In the genomic region with DNA sequence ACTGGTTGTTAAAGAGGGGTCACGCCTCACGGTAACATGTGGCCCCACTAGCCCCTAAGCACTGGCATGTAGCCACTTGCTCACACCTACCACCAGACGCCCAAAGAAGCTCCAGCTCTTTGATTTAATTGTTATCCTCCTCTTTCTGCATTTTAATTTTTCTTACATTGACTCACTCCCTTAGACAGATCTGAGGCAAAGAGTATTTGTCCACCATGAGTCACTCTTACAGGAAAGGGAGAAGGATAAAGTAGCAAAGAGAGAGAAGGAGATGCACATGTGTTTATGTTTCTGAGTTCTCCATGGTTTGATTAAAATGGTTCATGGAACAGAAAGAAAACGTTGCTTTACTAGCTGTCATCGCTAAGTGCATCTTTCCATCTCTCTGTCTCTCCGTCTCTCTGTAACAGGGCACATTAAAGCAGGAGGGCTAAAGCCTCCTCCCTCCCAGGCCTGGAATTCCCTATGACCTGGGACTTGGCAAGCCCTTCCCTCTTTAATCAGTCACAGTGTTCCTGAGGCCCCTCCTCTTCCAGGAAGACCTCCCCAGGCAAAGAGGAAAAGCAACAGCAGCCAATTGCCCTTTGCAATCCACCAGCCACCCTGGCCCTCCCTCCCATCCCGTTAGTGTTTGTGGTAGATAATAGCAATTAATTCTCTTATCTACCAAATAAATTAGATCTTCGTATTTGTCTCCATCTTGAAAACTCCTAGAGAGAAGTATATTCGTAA, we compare ENCODE assay signal across 17 cellular contexts.
DNase-seq lines count a peak whose midpoint lies in the region; ATAC-seq and TF ChIP-seq lines count a peak whose summit lies in the region.
"Had no signal": no experiment of that assay in that cellular context is flagged by ENCODE, and none has a peak within 500 bp of the region (broad histone marks: within the 10 kb centered on the region; RNA-seq: fewer than 3 reads in every experiment).

No MANE protein-coding gene starts in this region.

- H3K9me3 ChIP-seq in mammary epithelial cell (replicated peaks; ENCODE audit: insufficient read depth, low read length) (no peaks in the 10 kb centered on the region), right cardiac atrium (ENCODE audit: control insufficient read depth, low read length) (no peaks in the 10 kb centered on the region), suprapubic skin (no peaks in the 10 kb centered on the region)
- H3K9me3 ChIP-seq: thoracic aorta had no signal

- H3K36me3 ChIP-seq in mammary epithelial cell (ENCODE audit: insufficient read depth, low read length): no peaks in the 10 kb centered on the region
- no peaks in the 10 kb centered on the region for H3K36me3 ChIP-seq in suprapubic skin
- H3K36me3 ChIP-seq: thoracic aorta had no signal

- H3K9ac ChIP-seq in mammary epithelial cell (ENCODE audit: insufficient read depth, low read length): no peak overlapping the region

- peak overlapping the region; percentile 64 for H2AFZ ChIP-seq in mammary epithelial cell (ENCODE audit: low read depth, low read length)

- H3K27me3 ChIP-seq in mammary epithelial cell (ENCODE audit: insufficient read depth, low read length) (no peaks in the 10 kb centered on the region), right cardiac atrium (ENCODE audit: control insufficient read depth, insufficient read depth) (no peaks in the 10 kb centered on the region), suprapubic skin (no peaks in the 10 kb centered on the region)

- H3K9me3 Mint-ChIP-seq in activated naive CD8-positive, alpha-beta T cell treated with anti-CD3 and anti-CD28 coated beads for 36 hours: peaks cover 3% of the 10 kb centered on the region

- no peak overlapping the region for H3K4me3 Mint-ChIP-seq in activated naive CD8-positive, alpha-beta T cell treated with anti-CD3 and anti-CD28 coated beads for 36 hours
- H3K4me3 Mint-ChIP-seq: activated T-cell treated with anti-CD3 and anti-CD28 coated beads, Interleukin-2, amount 50 U/mL, for 4 hours; brain; naive B cell had no signal

- in situ Hi-C loops in mammary epithelial cell (cut with MboI; ENCODE audit: low sequenced_read_pairs in 2 of 2): no loop called here

- DNase-seq in NCI-H82 (lab: John Stamatoyannopoulos, UW) (peak; percentile 33), NCI-H82 treated with DMSO at 0.1 percent for 48 hours (lab: John Stamatoyannopoulos, UW; ENCODE audit: unreplicated experiment) (no peak), mammary epithelial cell (peak; percentile 63), right cardiac atrium (peak in 2 of 3 donors; percentile 51 to 59), suprapubic skin (ENCODE audit: low spot score in 2 of 2) (peak in 1 of 2 donors; percentile 57), DMS153 (lab: John Stamatoyannopoulos, UW) (no peak)
- no peak for DNase-seq in activated naive CD8-positive, alpha-beta T cell treated with anti-CD3 and anti-CD28 coated beads for 36 hours
- DNase-seq: activated CD4-positive, CD25-positive, alpha-beta regulatory T cell; activated T-cell treated with anti-CD3 and anti-CD28 coated beads, Interleukin-2, amount 50 U/mL, for 4 hours; GOT3; naive B cell; NCI-H1105 treated with DMSO at 0.1 percent for 48 hours had no signal

- TF ChIP-seq CTCF in mammary epithelial cell (conservative IDR thresholded peaks at IDR 0.05 in 1 of 2, IDR thresholded peaks at IDR 0.05 in 1 of 2; ENCODE audit: extremely low read depth in 1 of 2, insufficient read depth in 1 of 2, low read depth in 1 of 2, low read length in 2 of 2) (no peak), suprapubic skin (IDR thresholded peaks at IDR 0.05) (no peak)

- CTCF ChIA-PET in mammary epithelial cell (lab: Charles Lee; ENCODE audit: low non-redundant PET): no interaction called here

- TF ChIP-seq EP300 in suprapubic skin (IDR thresholded peaks at IDR 0.05): no peak

- 64% methylated on average over 9 of the region's 9 CpGs for WGBS in mammary epithelial cell (ENCODE audit: low coverage, missing lambda C conversion rate)
- WGBS in right cardiac atrium: 45% methylated on average over 9 of the region's 9 CpGs
- WGBS in suprapubic skin: 49% methylated on average over 9 of the region's 9 CpGs

- H3K4me2 ChIP-seq in mammary epithelial cell (ENCODE audit: insufficient read depth, low read depth, low read length): peak overlapping the region; percentile 39

- dilution Hi-C loops in mammary epithelial cell (cut with HindIII; ENCODE audit: low sequenced_read_pairs): no loop called here

- BruUV-seq in mammary epithelial cell (replicated peaks; lab: Mats Ljungman, UMichigan): no TSS peak

- peak overlapping the region; percentile 1 for H3K27ac ChIP-seq in mammary epithelial cell (ENCODE audit: insufficient read depth, low read depth, low read length)
- no peak overlapping the region for H3K27ac ChIP-seq in right cardiac atrium (ENCODE audit: low read length)
- H3K27ac ChIP-seq in suprapubic skin: peak overlapping the region; percentile 9
- H3K27ac ChIP-seq: 22Rv1, thoracic aorta had no signal

- H3K4me3 ChIP-seq in mammary epithelial cell (replicated peaks in 1 of 3; ENCODE audit: insufficient read depth in 1 of 3, low read depth in 2 of 3, low read length in 3 of 3) (no peak overlapping the region), right cardiac atrium (ENCODE audit: low read length) (no peak overlapping the region), suprapubic skin (no peak overlapping the region)
- H3K4me3 ChIP-seq: skin epidermis, thoracic aorta had no signal

- intact Hi-C loops in mammary epithelial cell (cut with micrococcal nuclease) (no loop called here), right cardiac atrium (cut with DNase I) (no loop called here)

- H3K4me1 ChIP-seq in mammary epithelial cell (ENCODE audit: insufficient read depth, low read length) (peaks cover 14% of the 10 kb centered on the region), right cardiac atrium (ENCODE audit: control insufficient read depth, insufficient read depth, low read length) (peaks cover 2% of the 10 kb centered on the region), suprapubic skin (peaks cover 6% of the 10 kb centered on the region)

- H3K27me3 Mint-ChIP-seq in activated naive CD8-positive, alpha-beta T cell treated with anti-CD3 and anti-CD28 coated beads for 36 hours: peaks cover 14% of the 10 kb centered on the region

- H3K79me2 ChIP-seq in mammary epithelial cell (ENCODE audit: insufficient read depth, low read length): no peaks in the 10 kb centered on the region

- no peaks in the 10 kb centered on the region for H3K36me3 Mint-ChIP-seq in activated naive CD8-positive, alpha-beta T cell treated with anti-CD3 and anti-CD28 coated beads for 36 hours
- H3K36me3 Mint-ChIP-seq: brain had no signal

- H3K4me1 Mint-ChIP-seq in activated naive CD8-positive, alpha-beta T cell treated with anti-CD3 and anti-CD28 coated beads for 36 hours: no peaks in the 10 kb centered on the region
- H3K4me1 Mint-ChIP-seq: naive B cell had no signal

- ATAC-seq in right cardiac atrium (peak; percentile 81 to 97), HG03139 (IDR thresholded peaks at IDR 0.05; ENCODE audit: unreplicated experiment) (no peak)
- ATAC-seq: activated T-cell treated with anti-CD3 and anti-CD28 coated beads, Interleukin-2, amount 50 U/mL, for 4 hours had no signal

- H3K27ac Mint-ChIP-seq in activated naive CD8-positive, alpha-beta T cell treated with anti-CD3 and anti-CD28 coated beads for 36 hours: no peak overlapping the region

- no peak for TF ChIP-seq POLR2A in suprapubic skin (IDR thresholded peaks at IDR 0.05)

- no peaks in the 10 kb centered on the region for H4K20me1 ChIP-seq in mammary epithelial cell (ENCODE audit: insufficient read depth, low read length)

Comparison
In these comparisons a context has a peak if more than half of its experiments do, and no peak if none do; other contexts are left out.
1. DNase-seq: peak in NCI-H82 (single experiment), mammary epithelial cell (single experiment) and right cardiac atrium (2 of 3); none in NCI-H82 treated with DMSO at 0.1 percent for 48 hours (single experiment), activated naive CD8-positive, alpha-beta T cell treated with anti-CD3 and anti-CD28 coated beads for 36 hours (single experiment) and DMS153 (single experiment).